In the genomic region with DNA sequence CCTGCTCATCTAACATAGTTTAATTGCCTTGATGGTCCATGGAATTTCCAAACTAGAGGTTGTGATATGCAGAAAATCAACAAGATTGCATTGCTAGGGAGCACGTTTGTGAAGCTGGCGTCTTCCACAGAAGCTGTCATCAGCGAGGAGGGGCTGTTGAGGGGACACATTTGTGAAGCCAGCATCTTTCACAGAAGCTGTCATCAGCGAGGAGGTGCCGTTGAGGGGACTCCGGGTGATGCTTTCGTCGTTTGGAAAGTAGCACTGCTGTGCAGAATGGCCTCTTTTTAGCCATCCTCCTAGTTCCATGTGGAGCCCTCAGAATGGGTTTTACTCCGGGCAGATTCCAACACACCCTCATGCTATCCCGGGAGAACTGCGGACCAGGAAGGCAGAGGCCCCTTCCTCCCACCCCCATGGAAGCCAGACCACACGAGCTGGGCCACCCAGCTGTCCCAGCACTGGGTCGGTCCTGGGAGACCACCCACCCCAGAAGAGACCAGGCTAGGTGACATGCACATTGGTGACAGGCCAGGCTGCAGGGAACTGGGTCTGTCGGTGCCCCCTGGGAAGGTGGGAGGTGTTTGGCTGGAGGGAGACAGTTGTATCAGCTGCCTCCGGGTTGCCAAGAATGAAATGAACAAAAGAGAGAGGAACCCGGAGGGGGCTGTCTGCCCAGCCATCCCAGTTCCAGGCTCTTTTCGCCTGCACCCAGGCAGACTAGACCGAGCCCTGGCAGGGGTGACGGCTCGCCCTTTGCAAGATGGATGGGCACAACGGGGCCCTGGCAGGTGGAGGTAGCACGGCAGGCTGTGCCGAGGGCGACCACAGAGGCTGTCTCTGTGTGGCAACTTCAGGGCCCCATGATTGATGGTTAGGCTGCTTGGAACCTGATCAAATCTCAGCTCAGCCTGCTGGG, we compare ENCODE assay signal across 11 cellular contexts.
DNase-seq lines count a peak whose midpoint lies in the region; ATAC-seq and TF ChIP-seq lines count a peak whose summit lies in the region.
"Had no signal": no experiment of that assay in that cellular context is flagged by ENCODE, and none has a peak within 500 bp of the region (broad histone marks: within the 10 kb centered on the region; RNA-seq: fewer than 3 reads in every experiment).

No MANE protein-coding gene starts in this region.

- H3K9me3 Mint-ChIP-seq in activated naive CD4-positive, alpha-beta T cell treated with anti-CD3 and anti-CD28 coated beads for 36 hours, result no peaks in the 10 kb centered on the region
- H3K9me3 Mint-ChIP-seq in activated T-helper 1 cell treated with anti-CD3 and anti-CD28 coated beads, Interleukin-12 subunit alpha, Interleukin-12 subunit beta, Interleukin-2, Interleukin-4 antibody, amounts not matched to agents 30 ng/mL and 10 ng/mL and 1 ng/mL, durations not matched to agents 14 hours and 24 hours and 36 hours, result no peaks in the 10 kb centered on the region
- no peaks in the 10 kb centered on the region for H3K9me3 Mint-ChIP-seq in stimulated activated naive CD8-positive, alpha-beta T cell treated with anti-CD3 and anti-CD28 coated beads, Interleukin-15, amount 100 ng/mL, for 72 hours

- H3K27ac Mint-ChIP-seq in activated naive CD4-positive, alpha-beta T cell treated with anti-CD3 and anti-CD28 coated beads for 36 hours, result peak overlapping the region; percentile 46
- H3K27ac Mint-ChIP-seq in activated T-helper 1 cell treated with anti-CD3 and anti-CD28 coated beads, Interleukin-12 subunit alpha, Interleukin-12 subunit beta, Interleukin-2, Interleukin-4 antibody, amounts not matched to agents 30 ng/mL and 10 ng/mL and 1 ng/mL, durations not matched to agents 14 hours and 24 hours and 36 hours, result peak overlapping the region; percentile 88
- H3K27ac Mint-ChIP-seq in stimulated activated naive CD8-positive, alpha-beta T cell treated with anti-CD3 and anti-CD28 coated beads, Interleukin-15, amount 100 ng/mL, for 72 hours, result peak overlapping the region; percentile 28 to 37

- peaks cover 0 to 3% (median 0%) of the 10 kb centered on the region in 4 donors for H3K4me1 ChIP-seq in right lobe of liver

- no peaks in the 10 kb centered on the region for H3K27me3 Mint-ChIP-seq in activated naive CD4-positive, alpha-beta T cell treated with anti-CD3 and anti-CD28 coated beads for 36 hours (ENCODE audit: low read depth)
- H3K27me3 Mint-ChIP-seq in activated T-helper 1 cell treated with anti-CD3 and anti-CD28 coated beads, Interleukin-12 subunit alpha, Interleukin-12 subunit beta, Interleukin-2, Interleukin-4 antibody, amounts not matched to agents 30 ng/mL and 10 ng/mL and 1 ng/mL, durations not matched to agents 14 hours and 24 hours and 36 hours (ENCODE audit: insufficient read depth), result no peaks in the 10 kb centered on the region
- no peaks in the 10 kb centered on the region for H3K27me3 Mint-ChIP-seq in stimulated activated naive CD8-positive, alpha-beta T cell treated with anti-CD3 and anti-CD28 coated beads, Interleukin-15, amount 100 ng/mL, for 72 hours

- H3K4me3 ChIP-seq in right lobe of liver, result no peak overlapping the region
- H3K4me3 ChIP-seq: adrenal gland had no signal

- H3K36me3 ChIP-seq in right lobe of liver, result no peaks in the 10 kb centered on the region
- H3K36me3 ChIP-seq: adrenal gland had no signal

- ATAC-seq in right lobe of liver, result peak in 1 of 4 donors; percentile 20
- ATAC-seq in stimulated activated naive CD8-positive, alpha-beta T cell treated with anti-CD3 and anti-CD28 coated beads, Interleukin-15, amount 100 ng/mL, for 72 hours, result no peak
- ATAC-seq in GM19467 (IDR thresholded peaks at IDR 0.05; ENCODE audit: unreplicated experiment), result no peak
- ATAC-seq in GM19035 (IDR thresholded peaks at IDR 0.05; ENCODE audit: unreplicated experiment), result no peak

- peaks cover 67% of the 10 kb centered on the region for H3K4me1 Mint-ChIP-seq in activated naive CD4-positive, alpha-beta T cell treated with anti-CD3 and anti-CD28 coated beads for 36 hours (ENCODE audit: low read depth)
- peaks cover 79% of the 10 kb centered on the region for H3K4me1 Mint-ChIP-seq in activated T-helper 1 cell treated with anti-CD3 and anti-CD28 coated beads, Interleukin-12 subunit alpha, Interleukin-12 subunit beta, Interleukin-2, Interleukin-4 antibody, amounts not matched to agents 30 ng/mL and 10 ng/mL and 1 ng/mL, durations not matched to agents 14 hours and 24 hours and 36 hours (ENCODE audit: low read depth)
- peaks cover 82% of the 10 kb centered on the region for H3K4me1 Mint-ChIP-seq in stimulated activated naive CD8-positive, alpha-beta T cell treated with anti-CD3 and anti-CD28 coated beads, Interleukin-15, amount 100 ng/mL, for 72 hours

- DNase-seq in activated naive CD4-positive, alpha-beta T cell treated with anti-CD3 and anti-CD28 coated beads for 36 hours, result no peak
- DNase-seq in activated naive CD4-positive, alpha-beta T cell treated with Interleukin-2 at 50 U/mL for 16 hours, result no peak
- DNase-seq in activated T-helper 1 cell treated with anti-CD3 and anti-CD28 coated beads, Interleukin-12 subunit alpha, Interleukin-12 subunit beta, Interleukin-2, Interleukin-4 antibody, amounts not matched to agents 30 ng/mL and 10 ng/mL and 1 ng/mL, durations not matched to agents 14 hours and 24 hours and 36 hours (ENCODE audit: low spot score), result no peak
- DNase-seq in right lobe of liver (peak in 2 of 3 donors; percentile 3 to 38), SHP77 (lab: John Stamatoyannopoulos, UW) (no peak)
- DNase-seq in stimulated activated naive CD8-positive, alpha-beta T cell treated with anti-CD3 and anti-CD28 coated beads, Interleukin-15, amount 100 ng/mL, for 72 hours, result no peak
- DNase-seq: foreskin fibroblast, NCI-H2029 had no signal

- CTCF ChIA-PET in activated naive CD4-positive, alpha-beta T cell treated with anti-CD3 and anti-CD28 coated beads for 36 hours (lab: Charles Lee), result no interaction called here

- H3K27me3 ChIP-seq in right lobe of liver, result no peaks in the 10 kb centered on the region
- H3K27me3 ChIP-seq: adrenal gland had no signal

- no peak for TF ChIP-seq POLR2A in right lobe of liver (IDR thresholded peaks at IDR 0.05)

- no peak for TF ChIP-seq CTCF in right lobe of liver (IDR thresholded peaks at IDR 0.05)

- WGBS in right lobe of liver (ENCODE audit: insufficient coverage, low coverage, low lambda C conversion rate, missing lambda C conversion rate), result 65% methylated on average over 4 of the region's 24 CpGs

- H3K36me3 Mint-ChIP-seq in activated naive CD4-positive, alpha-beta T cell treated with anti-CD3 and anti-CD28 coated beads for 36 hours (ENCODE audit: low read depth), result peaks cover 17% of the 10 kb centered on the region
- peaks cover 52% of the 10 kb centered on the region for H3K36me3 Mint-ChIP-seq in activated T-helper 1 cell treated with anti-CD3 and anti-CD28 coated beads, Interleukin-12 subunit alpha, Interleukin-12 subunit beta, Interleukin-2, Interleukin-4 antibody, amounts not matched to agents 30 ng/mL and 10 ng/mL and 1 ng/mL, durations not matched to agents 14 hours and 24 hours and 36 hours (ENCODE audit: low read depth)

- no peaks in the 10 kb centered on the region for H3K9me3 ChIP-seq in right lobe of liver
- H3K9me3 ChIP-seq: adrenal gland had no signal

- intact Hi-C loops in activated naive CD4-positive, alpha-beta T cell treated with anti-CD3 and anti-CD28 coated beads for 36 hours (cut with micrococcal nuclease), result no loop called here
- intact Hi-C loops in activated T-helper 1 cell treated with anti-CD3 and anti-CD28 coated beads, Interleukin-12 subunit alpha, Interleukin-12 subunit beta, Interleukin-2, Interleukin-4 antibody, amounts not matched to agents 30 ng/mL and 10 ng/mL and 1 ng/mL, durations not matched to agents 14 hours and 24 hours and 36 hours (cut with micrococcal nuclease), result no loop called here
- intact Hi-C loops in right lobe of liver (cut with DNase I), result no loop called here

- no peak overlapping the region for H3K4me3 Mint-ChIP-seq in activated naive CD4-positive, alpha-beta T cell treated with anti-CD3 and anti-CD28 coated beads for 36 hours
- peak overlapping the region; percentile 28 for H3K4me3 Mint-ChIP-seq in activated T-helper 1 cell treated with anti-CD3 and anti-CD28 coated beads, Interleukin-12 subunit alpha, Interleukin-12 subunit beta, Interleukin-2, Interleukin-4 antibody, amounts not matched to agents 30 ng/mL and 10 ng/mL and 1 ng/mL, durations not matched to agents 14 hours and 24 hours and 36 hours
- H3K4me3 Mint-ChIP-seq in stimulated activated naive CD8-positive, alpha-beta T cell treated with anti-CD3 and anti-CD28 coated beads, Interleukin-15, amount 100 ng/mL, for 72 hours, result peak overlapping the region; percentile 64 to 72

- no peak overlapping the region for H3K27ac ChIP-seq in right lobe of liver
- H3K27ac ChIP-seq: adrenal gland had no signal

Comparison
In these comparisons a context has a peak if more than half of its experiments do, and no peak if none do; other contexts are left out.
1. DNase-seq: peak in right lobe of liver (2 of 3); none in activated naive CD4-positive, alpha-beta T cell treated with anti-CD3 and anti-CD28 coated beads for 36 hours (single experiment), activated naive CD4-positive, alpha-beta T cell treated with Interleukin-2 at 50 U/mL for 16 hours (single experiment), activated T-helper 1 cell treated with anti-CD3 and anti-CD28 coated beads, Interleukin-12 subunit alpha, Interleukin-12 subunit beta, Interleukin-2, Interleukin-4 antibody, amounts not matched to agents 30 ng/mL and 10 ng/mL and 1 ng/mL, durations not matched to agents 14 hours and 24 hours and 36 hours (single experiment), stimulated activated naive CD8-positive, alpha-beta T cell treated with anti-CD3 and anti-CD28 coated beads, Interleukin-15, amount 100 ng/mL, for 72 hours (0 of 2) and SHP77 (0 of 2).
2. H3K27ac Mint-ChIP-seq: peak in every context shown above with its lines; median percentile 88 in activated T-helper 1 cell treated with anti-CD3 and anti-CD28 coated beads, Interleukin-12 subunit alpha, Interleukin-12 subunit beta, Interleukin-2, Interleukin-4 antibody, amounts not matched to agents 30 ng/mL and 10 ng/mL and 1 ng/mL, durations not matched to agents 14 hours and 24 hours and 36 hours; 46 in activated naive CD4-positive, alpha-beta T cell treated with anti-CD3 and anti-CD28 coated beads for 36 hours; 32 in stimulated activated naive CD8-positive, alpha-beta T cell treated with anti-CD3 and anti-CD28 coated beads, Interleukin-15, amount 100 ng/mL, for 72 hours.